8 cellular contexts compared by ENCODE assay signal in genomic region chr1:25799346-25799720, GRCh38. TPM values are rescaled to one million over a fixed set of nuclear protein-coding genes. Genes with fewer than 3 reads are reported as not detected.
A peak's percentile ranks its signal among the peaks of the same experiment; 100 is the strongest.
DNase-seq lines count a peak whose midpoint lies in the region; ATAC-seq and TF ChIP-seq lines count a peak whose summit lies in the region.

No MANE protein-coding gene starts in this region.

- H3K27ac ChIP-seq in ACC112 (ENCODE audit: low read depth, low read length) = no peak overlapping the region
- H3K27ac ChIP-seq in KMS-11 = no peak overlapping the region

- H3K9me3 Mint-ChIP-seq in central memory CD8-positive, alpha-beta T cell = no peaks in the 10 kb centered on the region
- no peaks in the 10 kb centered on the region for H3K9me3 Mint-ChIP-seq in naive B cell

- H3K27me3 Mint-ChIP-seq in central memory CD8-positive, alpha-beta T cell = no peaks in the 10 kb centered on the region
- no peaks in the 10 kb centered on the region for H3K27me3 Mint-ChIP-seq in naive B cell

- H3K27me3 ChIP-seq in ACC112 (ENCODE audit: insufficient read depth, low read length) = no peaks in the 10 kb centered on the region
- no peaks in the 10 kb centered on the region for H3K27me3 ChIP-seq in KMS-11 (ENCODE audit: insufficient read depth, low read depth)

- peak overlapping the region; percentile 45; the same call in 1 of the 2 replicates for H3K4me2 ChIP-seq in KMS-11

- H3K36me3 Mint-ChIP-seq in central memory CD8-positive, alpha-beta T cell (ENCODE audit: insufficient read depth) = peaks cover 10% of the 10 kb centered on the region
- no peaks in the 10 kb centered on the region for H3K36me3 Mint-ChIP-seq in naive B cell

- H3K79me2 ChIP-seq in ACC112 (ENCODE audit: control insufficient read depth, insufficient read depth, low read length, unreplicated experiment) (peaks cover 4% of the 10 kb centered on the region), KMS-11 (ENCODE audit: insufficient read depth, low read depth) (no peaks in the 10 kb centered on the region)

- H3K4me1 ChIP-seq in ACC112 (ENCODE audit: control insufficient read depth, insufficient read depth, low read length, unreplicated experiment) (peaks cover 23% of the 10 kb centered on the region), KMS-11 (ENCODE audit: low read depth, poor library complexity, severe bottlenecking) (peaks cover 86% of the 10 kb centered on the region)

- no peak for TF ChIP-seq CTCF in KMS-11 (conservative IDR thresholded peaks at IDR 0.05; ENCODE audit: low read depth, low read length)

- no peak overlapping the region for H2AFZ ChIP-seq in ACC112 (ENCODE audit: low read length, unreplicated experiment)
- H2AFZ ChIP-seq in KMS-11 (ENCODE audit: low read depth) = peak overlapping the region; percentile 52; the same call in 1 of the 2 replicates

- H4K20me1 ChIP-seq in KMS-11 (ENCODE audit: insufficient read depth) = no peaks in the 10 kb centered on the region

- no peak for DNase-seq in central memory CD8-positive, alpha-beta T cell (ENCODE audit: low spot score in 2 of 2)
- DNase-seq in naive B cell (no peak), NCI-H2029 (lab: John Stamatoyannopoulos, UW) (no peak), HT-29 (ENCODE audit: low spot score) (no peak)
- no peak for DNase-seq in stimulated activated CD4-positive, alpha-beta T cell treated with anti-CD3 and anti-CD28 coated beads, Interleukin-2, amount 100 ng/mL, for 48 hours

- H3K27ac Mint-ChIP-seq in central memory CD8-positive, alpha-beta T cell (ENCODE audit: low read depth) = peak overlapping the region; percentile 60
- H3K27ac Mint-ChIP-seq in naive B cell = peak overlapping the region in 4 of 6 donors; percentile 26 to 87 (median 58)

- no peak for ATAC-seq in central memory CD8-positive, alpha-beta T cell (replicated peaks; ENCODE audit: extremely low read depth, poor library complexity, severe bottlenecking)
- ATAC-seq in naive B cell (ENCODE audit: low read depth in 2 of 2) (no peak), HG03196 (IDR thresholded peaks at IDR 0.05; ENCODE audit: unreplicated experiment) (no peak)

- H3K9ac ChIP-seq in KMS-11 = no peak overlapping the region

- H3K36me3 ChIP-seq in ACC112 (ENCODE audit: insufficient read depth, low read length) (no peaks in the 10 kb centered on the region), KMS-11 (ENCODE audit: insufficient read depth) (no peaks in the 10 kb centered on the region)

- peaks cover 43% of the 10 kb centered on the region for H3K4me1 Mint-ChIP-seq in central memory CD8-positive, alpha-beta T cell
- peaks cover 29 to 41% (median 35%) of the 10 kb centered on the region in 3 donors for H3K4me1 Mint-ChIP-seq in naive B cell

- peak overlapping the region; percentile 69 for H3K4me3 Mint-ChIP-seq in central memory CD8-positive, alpha-beta T cell
- H3K4me3 Mint-ChIP-seq in naive B cell = peak overlapping the region; percentile 71 to 87 (median 81)

- H3K4me3 ChIP-seq in ACC112 (ENCODE audit: low read depth, low read length) = peak overlapping the region; percentile 74
- H3K4me3 ChIP-seq in KMS-11 (IDR thresholded peaks at IDR 0.05; ENCODE audit: insufficient read depth, low read depth, low read length) = no peak overlapping the region

RNA-seq across cellular contexts. Expression of gene SELENON, which starts 0.7 kb away (rescaled TPM):
- polyA plus RNA-seq in naive B cell (ENCODE audit: low read depth in 6 of 6) = 1 to 10 TPM; 1.2 to 3.3 (median 1.3) TPM
- total RNA-seq in HT-29 (2014; rRNA removed; shearing (Covaris generic)) = 1.3 and 2.2 TPM in 2 replicates

RNA-seq across cellular contexts. Expression of gene MTFR1L, which starts 20.4 kb away (rescaled TPM):
- polyA plus RNA-seq in naive B cell (ENCODE audit: low read depth in 6 of 6) = 10 to 100 TPM; 31.9 to 70.8 (median 38.7) TPM
- total RNA-seq in HT-29 (2014; rRNA removed; shearing (Covaris generic)) = 13.6 and 22.0 TPM in 2 replicates

RNA-seq across cellular contexts. Expression of gene AUNIP, which starts 59.9 kb away (rescaled TPM):
- under 1 TPM in 1 of 6 donors, not detected in 5; 0.15 TPM for polyA plus RNA-seq in naive B cell (ENCODE audit: low read depth in 6 of 6)
- 8.3 and 11.4 TPM in 2 replicates for total RNA-seq in HT-29 (2014; rRNA removed; shearing (Covaris generic))
